ENCODE assay signal across 1 cellular context in genomic region chr11:64317961-64318693, GRCh38.
TF ChIP-seq lines count a peak whose summit lies in the region.

PRDX5 (plus strand) TSS chr11:64318121; CDS start chr11:64318216, 95 bp downstream.

TF ChIP-seq in A549, 52 proteins besides CTCF, POLR2A, EP300 and RAD21 (continued from another document):
- no peak for TF ChIP-seq USF2 (IDR thresholded peaks at IDR 0.05)
- no peak for TF ChIP-seq CBX2 (IDR thresholded peaks at IDR 0.05; ENCODE audit: borderline replicate concordance, low read depth)
- no peak for TF ChIP-seq ZSCAN20 (CRISPR knock-in tag; IDR thresholded peaks at IDR 0.05)
- TF ChIP-seq, protein P1, sequence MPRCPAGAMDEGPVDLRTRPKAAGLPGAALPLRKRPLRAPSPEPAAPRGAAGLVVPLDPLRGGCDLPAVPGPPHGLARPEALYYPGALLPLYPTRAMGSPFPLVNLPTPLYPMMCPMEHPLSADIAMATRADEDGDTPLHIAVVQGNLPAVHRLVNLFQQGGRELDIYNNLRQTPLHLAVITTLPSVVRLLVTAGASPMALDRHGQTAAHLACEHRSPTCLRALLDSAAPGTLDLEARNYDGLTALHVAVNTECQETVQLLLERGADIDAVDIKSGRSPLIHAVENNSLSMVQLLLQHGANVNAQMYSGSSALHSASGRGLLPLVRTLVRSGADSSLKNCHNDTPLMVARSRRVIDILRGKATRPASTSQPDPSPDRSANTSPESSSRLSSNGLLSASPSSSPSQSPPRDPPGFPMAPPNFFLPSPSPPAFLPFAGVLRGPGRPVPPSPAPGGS (IDR thresholded peaks at IDR 0.05), result peak; percentile 46; the same call in 1 of the 3 replicates
- peak; percentile 45; the same call in 1 of the 2 replicates for TF ChIP-seq MYC (IDR thresholded peaks at IDR 0.05; ENCODE audit: borderline replicate concordance, low read length)
- TF ChIP-seq, protein P2, sequence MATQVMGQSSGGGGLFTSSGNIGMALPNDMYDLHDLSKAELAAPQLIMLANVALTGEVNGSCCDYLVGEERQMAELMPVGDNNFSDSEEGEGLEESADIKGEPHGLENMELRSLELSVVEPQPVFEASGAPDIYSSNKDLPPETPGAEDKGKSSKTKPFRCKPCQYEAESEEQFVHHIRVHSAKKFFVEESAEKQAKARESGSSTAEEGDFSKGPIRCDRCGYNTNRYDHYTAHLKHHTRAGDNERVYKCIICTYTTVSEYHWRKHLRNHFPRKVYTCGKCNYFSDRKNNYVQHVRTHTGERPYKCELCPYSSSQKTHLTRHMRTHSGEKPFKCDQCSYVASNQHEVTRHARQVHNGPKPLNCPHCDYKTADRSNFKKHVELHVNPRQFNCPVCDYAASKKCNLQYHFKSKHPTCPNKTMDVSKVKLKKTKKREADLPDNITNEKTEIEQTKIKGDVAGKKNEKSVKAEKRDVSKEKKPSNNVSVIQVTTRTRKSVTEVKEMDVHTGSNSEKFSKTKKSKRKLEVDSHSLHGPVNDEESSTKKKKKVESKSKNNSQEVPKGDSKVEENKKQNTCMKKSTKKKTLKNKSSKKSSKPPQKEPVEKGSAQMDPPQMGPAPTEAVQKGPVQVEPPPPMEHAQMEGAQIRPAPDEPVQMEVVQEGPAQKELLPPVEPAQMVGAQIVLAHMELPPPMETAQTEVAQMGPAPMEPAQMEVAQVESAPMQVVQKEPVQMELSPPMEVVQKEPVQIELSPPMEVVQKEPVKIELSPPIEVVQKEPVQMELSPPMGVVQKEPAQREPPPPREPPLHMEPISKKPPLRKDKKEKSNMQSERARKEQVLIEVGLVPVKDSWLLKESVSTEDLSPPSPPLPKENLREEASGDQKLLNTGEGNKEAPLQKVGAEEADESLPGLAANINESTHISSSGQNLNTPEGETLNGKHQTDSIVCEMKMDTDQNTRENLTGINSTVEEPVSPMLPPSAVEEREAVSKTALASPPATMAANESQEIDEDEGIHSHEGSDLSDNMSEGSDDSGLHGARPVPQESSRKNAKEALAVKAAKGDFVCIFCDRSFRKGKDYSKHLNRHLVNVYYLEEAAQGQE (IDR thresholded peaks at IDR 0.05), result no peak
- TF ChIP-seq, protein P3, sequence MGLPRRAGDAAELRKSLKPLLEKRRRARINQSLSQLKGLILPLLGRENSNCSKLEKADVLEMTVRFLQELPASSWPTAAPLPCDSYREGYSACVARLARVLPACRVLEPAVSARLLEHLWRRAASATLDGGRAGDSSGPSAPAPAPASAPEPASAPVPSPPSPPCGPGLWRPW (IDR thresholded peaks at IDR 0.05), result no peak
- peak; percentile 46; the same call in 1 of the 2 replicates for TF ChIP-seq PHF8 (IDR thresholded peaks at IDR 0.05; ENCODE audit: borderline replicate concordance, low read depth)
- no peak for TF ChIP-seq RARB (CRISPR knock-in tag; IDR thresholded peaks at IDR 0.05)
- TF ChIP-seq ZNF302 (CRISPR knock-in tag; IDR thresholded peaks at IDR 0.05), result no peak
- no peak for TF ChIP-seq KDM5A (IDR thresholded peaks at IDR 0.05)
- no peak for TF ChIP-seq POLR2AphosphoS2 (conservative IDR thresholded peaks at IDR 0.05; ENCODE audit: low read length)
- no peak for TF ChIP-seq FOSB (CRISPR knock-in tag; IDR thresholded peaks at IDR 0.05)
- no peak for TF ChIP-seq FOXS1 (CRISPR knock-in tag; IDR thresholded peaks at IDR 0.05)
- TF ChIP-seq, protein P4, sequence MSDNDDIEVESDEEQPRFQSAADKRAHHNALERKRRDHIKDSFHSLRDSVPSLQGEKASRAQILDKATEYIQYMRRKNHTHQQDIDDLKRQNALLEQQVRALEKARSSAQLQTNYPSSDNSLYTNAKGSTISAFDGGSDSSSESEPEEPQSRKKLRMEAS (IDR thresholded peaks at IDR 0.05), result no peak
- no peak for TF ChIP-seq HEYL (CRISPR knock-in tag; IDR thresholded peaks at IDR 0.05)
- TF ChIP-seq SREBF2 (IDR thresholded peaks at IDR 0.05), result no peak
- peak; percentile 7 to 37; a peak in 2 of 5 replicates for TF ChIP-seq JUN (IDR thresholded peaks at IDR 0.05)
- no peak for TF ChIP-seq HOXB5 (CRISPR knock-in tag; IDR thresholded peaks at IDR 0.05)
- no peak for TF ChIP-seq NR3C1 (IDR thresholded peaks at IDR 0.05)
- TF ChIP-seq, protein P5, sequence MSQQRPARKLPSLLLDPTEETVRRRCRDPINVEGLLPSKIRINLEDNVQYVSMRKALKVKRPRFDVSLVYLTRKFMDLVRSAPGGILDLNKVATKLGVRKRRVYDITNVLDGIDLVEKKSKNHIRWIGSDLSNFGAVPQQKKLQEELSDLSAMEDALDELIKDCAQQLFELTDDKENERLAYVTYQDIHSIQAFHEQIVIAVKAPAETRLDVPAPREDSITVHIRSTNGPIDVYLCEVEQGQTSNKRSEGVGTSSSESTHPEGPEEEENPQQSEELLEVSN (IDR thresholded peaks at IDR 0.05; ENCODE audit: borderline replicate concordance, low read depth), result no peak
- TF ChIP-seq SMC3 (IDR thresholded peaks at IDR 0.05), result peak; percentile 77
- no peak for TF ChIP-seq TP53 (CRISPR knock-in tag; IDR thresholded peaks at IDR 0.05)
